Comparison of ENCODE assay signal across 20 cellular contexts in the genomic region with DNA sequence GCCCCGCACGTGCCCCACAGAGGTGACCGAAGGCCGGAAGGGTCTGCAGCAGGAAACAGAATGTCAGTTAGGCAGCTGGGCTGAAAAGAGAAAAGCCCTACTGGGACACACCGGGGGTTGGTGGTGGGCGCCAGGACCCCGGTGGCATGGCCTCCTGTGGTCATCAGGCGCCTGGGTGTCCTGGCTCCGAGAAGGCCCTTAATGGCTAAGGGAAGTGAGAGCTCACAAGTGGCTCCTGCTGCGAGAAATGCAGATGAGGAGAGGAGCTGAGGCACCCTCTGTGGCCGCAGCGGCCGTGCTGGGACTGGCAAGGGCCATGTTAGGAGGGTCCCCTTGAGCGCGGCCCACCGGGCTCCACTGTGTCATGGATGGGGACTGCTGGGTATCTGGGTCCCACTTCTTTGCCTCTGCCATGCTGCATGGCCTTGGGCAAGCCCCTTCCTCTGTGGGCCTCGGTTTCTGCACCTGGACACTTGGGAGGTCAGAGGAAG.
"Had no signal": no experiment of that assay in that cellular context is flagged by ENCODE, and none has a peak within 500 bp of the region (broad histone marks: within the 10 kb centered on the region; RNA-seq: fewer than 3 reads in every experiment).

No MANE protein-coding gene starts in this region.

- H2AFZ ChIP-seq: hepatocyte had no signal

- H3K4me3 Mint-ChIP-seq: memory B cell; mesothelial cell of epicardium; natural killer cell; neural crest cell; stimulated activated naive CD8-positive, alpha-beta T cell treated with anti-CD3 and anti-CD28 coated beads, Interleukin-15, Interleukin-2, amounts not matched to agents 100 ng/mL and 50 ng/mL, for 24 hours had no signal

- DNase-seq: colonic mucosa, dermis blood vessel endothelial cell, esophagus squamous epithelium, kidney glomerular epithelial cell, natural killer cell, nucleus accumbens, psoas muscle, retina, testis had no signal

- H3K27me3 Mint-ChIP-seq: memory B cell; stimulated activated naive CD8-positive, alpha-beta T cell treated with anti-CD3 and anti-CD28 coated beads, Interleukin-15, Interleukin-2, amounts not matched to agents 100 ng/mL and 50 ng/mL, for 24 hours had no signal

- H3K27me3 ChIP-seq: cardiac muscle cell, colonic mucosa, foreskin keratinocyte, hepatocyte, pancreas, testis had no signal

- H3K9me3 Mint-ChIP-seq: natural killer cell had no signal

- H3K79me2 ChIP-seq: hepatocyte had no signal

- H3K4me1 Mint-ChIP-seq: memory B cell, natural killer cell had no signal

- H3K9me3 ChIP-seq: colonic mucosa, esophagus squamous epithelium, lower lobe of right lung, pancreas, psoas muscle, testis had no signal

- H3K36me3 ChIP-seq: cardiac muscle cell, colonic mucosa, esophagus squamous epithelium, lower lobe of right lung, pancreas, tibial nerve had no signal

- ATAC-seq: lower lobe of right lung, natural killer cell, pancreas, psoas muscle, sciatic nerve had no signal

- H3K4me3 ChIP-seq: cardiac muscle cell, colonic mucosa, esophagus squamous epithelium, hepatocyte, lower lobe of right lung, pancreas, psoas muscle, testis, tibial nerve had no signal

- H3K27ac ChIP-seq: cardiac muscle cell, colonic mucosa, esophagus squamous epithelium, foreskin keratinocyte, hepatocyte, lower lobe of right lung, pancreas, psoas muscle, testis, tibial nerve had no signal

- H3K4me1 ChIP-seq: colonic mucosa, lower lobe of right lung, pancreas, psoas muscle had no signal

- H3K27ac Mint-ChIP-seq: memory B cell; mesothelial cell of epicardium; natural killer cell; stimulated activated naive CD8-positive, alpha-beta T cell treated with anti-CD3 and anti-CD28 coated beads, Interleukin-15, Interleukin-2, amounts not matched to agents 100 ng/mL and 50 ng/mL, for 24 hours had no signal

- H3K4me2 ChIP-seq: hepatocyte had no signal
